ENCODE assay signal across 24 cellular contexts in genomic region chr3:24662449-24663345, GRCh38.
A peak's percentile ranks its signal among the peaks of the same experiment; 100 is the strongest.
DNase-seq lines count a peak whose midpoint lies in the region; ATAC-seq, FAIRE-seq and TF ChIP-seq lines count a peak whose summit lies in the region.
"Had no signal": no experiment of that assay in that cellular context is flagged by ENCODE, and none has a peak within 500 bp of the region (broad histone marks: within the 10 kb centered on the region; RNA-seq: fewer than 3 reads in every experiment).

No MANE protein-coding gene starts in this region.

- no peaks in the 10 kb centered on the region for H3K9me3 ChIP-seq in astrocyte (ENCODE audit: insufficient read depth, low read depth, low read length)
- H3K9me3 ChIP-seq: A549 had no signal

- ATAC-seq in GM23338, result no peak
- ATAC-seq in left colon, result peak; percentile 90
- no peak for ATAC-seq in HG02852 (IDR thresholded peaks at IDR 0.05; ENCODE audit: unreplicated experiment)
- no peak for ATAC-seq in GM21529 (IDR thresholded peaks at IDR 0.05; ENCODE audit: unreplicated experiment)

- H3F3A ChIP-seq in GM23338 (replicated peaks; ENCODE audit: low read depth), result no peaks in the 10 kb centered on the region

- H3K27me3 Mint-ChIP-seq in GM23338 (ENCODE audit: insufficient read depth, low read depth, poor library complexity) (peaks cover 3% of the 10 kb centered on the region), astrocyte (ENCODE audit: low read depth, unreplicated experiment) (no peaks in the 10 kb centered on the region), progenitor cell of endocrine pancreas (no peaks in the 10 kb centered on the region)
- H3K27me3 Mint-ChIP-seq in activated T-cell treated with anti-CD3 and anti-CD28 coated beads, Interleukin-2, amount 50 U/mL, for 24 hours, result no peaks in the 10 kb centered on the region

- intact Hi-C loops in left colon (cut with DNase I, micrococcal nuclease), result no loop called here

- no peak overlapping the region for H3K9ac ChIP-seq in astrocyte (ENCODE audit: low read length)

- H3K36me3 ChIP-seq in GM23338 (ENCODE audit: insufficient read depth), result no peaks in the 10 kb centered on the region
- H3K36me3 ChIP-seq in astrocyte (ENCODE audit: insufficient read depth, low read length), result no peaks in the 10 kb centered on the region

- H3K4me3 Mint-ChIP-seq in GM23338 (no peak overlapping the region), astrocyte (ENCODE audit: unreplicated experiment) (no peak overlapping the region), progenitor cell of endocrine pancreas (ENCODE audit: low read depth) (no peak overlapping the region)
- H3K4me3 Mint-ChIP-seq in activated T-cell treated with anti-CD3 and anti-CD28 coated beads, Interleukin-2, amount 50 U/mL, for 24 hours, result no peak overlapping the region
- H3K4me3 Mint-ChIP-seq: B cell, HFFc6 had no signal

- TF ChIP-seq CTCF in GM23338 (conservative IDR thresholded peaks at IDR 0.05; ENCODE audit: low read depth in 2 of 2) (no peak), astrocyte (IDR thresholded peaks at IDR 0.05; ENCODE audit: insufficient read depth, low read depth, low read length) (no peak), progenitor cell of endocrine pancreas (IDR thresholded peaks at IDR 0.05; ENCODE audit: unreplicated experiment) (no peak)

- H3K36me3 Mint-ChIP-seq in GM23338 (ENCODE audit: low read depth), result no peaks in the 10 kb centered on the region
- H3K36me3 Mint-ChIP-seq in astrocyte (ENCODE audit: low read depth, unreplicated experiment), result no peaks in the 10 kb centered on the region
- no peaks in the 10 kb centered on the region for H3K36me3 Mint-ChIP-seq in progenitor cell of endocrine pancreas (ENCODE audit: insufficient read depth)
- no peaks in the 10 kb centered on the region for H3K36me3 Mint-ChIP-seq in activated T-cell treated with anti-CD3 and anti-CD28 coated beads, Interleukin-2, amount 50 U/mL, for 24 hours (ENCODE audit: low read depth)

- H3K9me3 Mint-ChIP-seq in GM23338 (no peaks in the 10 kb centered on the region), astrocyte (ENCODE audit: unreplicated experiment) (no peaks in the 10 kb centered on the region), progenitor cell of endocrine pancreas (ENCODE audit: low read depth) (no peaks in the 10 kb centered on the region)
- H3K9me3 Mint-ChIP-seq in activated T-cell treated with anti-CD3 and anti-CD28 coated beads, Interleukin-2, amount 50 U/mL, for 24 hours, result no peaks in the 10 kb centered on the region

- FAIRE-seq in astrocyte (lab: Jason Lieb, UNC), result no peak
- FAIRE-seq: A549, GM19239 had no signal

- H3K27ac Mint-ChIP-seq in GM23338 (0 out of 2 replicates have a peak overlapping the region, but pooled peaks have one; percentile 29), astrocyte (ENCODE audit: unreplicated experiment) (peak overlapping the region; percentile 73), progenitor cell of endocrine pancreas (peak overlapping the region; percentile 26)
- H3K27ac Mint-ChIP-seq in activated T-cell treated with anti-CD3 and anti-CD28 coated beads, Interleukin-2, amount 50 U/mL, for 24 hours, result no peak overlapping the region
- H3K27ac Mint-ChIP-seq: B cell, HFFc6 had no signal

- no peaks in the 10 kb centered on the region for H3K79me2 ChIP-seq in GM23338 (replicated peaks; ENCODE audit: insufficient read depth)
- no peaks in the 10 kb centered on the region for H3K79me2 ChIP-seq in astrocyte (ENCODE audit: insufficient read depth, low read length)

- H3K4me3 ChIP-seq in GM23338, result no peak overlapping the region
- H3K4me3 ChIP-seq in astrocyte (ENCODE audit: insufficient read depth, low read depth, low read length), result no peak overlapping the region
- H3K4me3 ChIP-seq: A549, SK-N-MC had no signal

- H3K27me3 ChIP-seq in GM23338 (ENCODE audit: insufficient read depth), result no peaks in the 10 kb centered on the region
- no peaks in the 10 kb centered on the region for H3K27me3 ChIP-seq in astrocyte (ENCODE audit: insufficient read depth, low read length)

- H4K20me1 ChIP-seq in GM23338 (replicated peaks; ENCODE audit: insufficient read depth) (no peaks in the 10 kb centered on the region), astrocyte (ENCODE audit: insufficient read depth, low read length) (no peaks in the 10 kb centered on the region)

- H2AFZ ChIP-seq in GM23338 (no peak overlapping the region), astrocyte (ENCODE audit: low read depth, low read length) (no peak overlapping the region)

- H3K4me1 Mint-ChIP-seq in GM23338 (no peaks in the 10 kb centered on the region), astrocyte (ENCODE audit: low read depth, unreplicated experiment) (no peaks in the 10 kb centered on the region), progenitor cell of endocrine pancreas (ENCODE audit: low read depth) (peaks cover 16% of the 10 kb centered on the region)
- H3K4me1 Mint-ChIP-seq in activated T-cell treated with anti-CD3 and anti-CD28 coated beads, Interleukin-2, amount 50 U/mL, for 24 hours (ENCODE audit: low read depth), result no peaks in the 10 kb centered on the region

- no peak for DNase-seq in GM23338 (ENCODE audit: low spot score)
- DNase-seq in astrocyte (ENCODE audit: low read depth), result no peak
- peak in 1 of 2 donors; percentile 35 for DNase-seq in left colon
- DNase-seq in progenitor cell of endocrine pancreas (ENCODE audit: low spot score, unreplicated experiment), result no peak
- DNase-seq in activated T-cell treated with anti-CD3 and anti-CD28 coated beads, Interleukin-2, amount 50 U/mL, for 24 hours, result no peak
- no peak for DNase-seq in NCI-H446 treated with DMSO at 0.1 percent for 48 hours (lab: John Stamatoyannopoulos, UW)
- DNase-seq: DMS79, H7, HFFc6, KG1, NCI-H1092 treated with DMSO at 0.1 percent for 48 hours, NCI-H146, NCI-H2029 treated with DMSO at 0.1 percent for 48 hours, NCI-H2171, NCI-H526, OCI-M1, SHP77 treated with DMSO at 0.1 percent for 48 hours had no signal

- H3K4me2 ChIP-seq in GM23338, result no peak overlapping the region
- H3K4me2 ChIP-seq in astrocyte (ENCODE audit: low read length), result no peak overlapping the region
- H3K4me2 ChIP-seq: A549 had no signal

- H3K27ac ChIP-seq in GM23338 (ENCODE audit: low read depth) (no peak overlapping the region), astrocyte (ENCODE audit: low read depth, low read length) (no peak overlapping the region)
- H3K27ac ChIP-seq: A549, HL-60, SK-N-MC had no signal

- H3K4me1 ChIP-seq in GM23338 (ENCODE audit: insufficient read depth) (no peaks in the 10 kb centered on the region), astrocyte (ENCODE audit: insufficient read depth, low read length) (no peaks in the 10 kb centered on the region)

- H3K9me2 ChIP-seq in GM23338 (ENCODE audit: insufficient read depth), result no peaks in the 10 kb centered on the region

TF ChIP-seq in GM23338, 12 proteins besides CTCF, POLR2A, EP300 and RAD21:
- TF ChIP-seq CREB1 (CRISPR knock-in tag; IDR thresholded peaks at IDR 0.05; ENCODE audit: low read depth) (no peak), ZNF114 (CRISPR knock-in tag; IDR thresholded peaks at IDR 0.05) (no peak), ZNF331 (CRISPR knock-in tag; IDR thresholded peaks at IDR 0.05; ENCODE audit: low read depth) (no peak)
